22 cellular contexts compared by ENCODE assay signal in genomic region chr2:201699384-201699783, GRCh38. TPM values are rescaled to one million over a fixed set of nuclear protein-coding genes. Genes with fewer than 3 reads are reported as not detected.
A peak's percentile ranks its signal among the peaks of the same experiment; 100 is the strongest.
DNase-seq lines count a peak whose midpoint lies in the region; ATAC-seq and TF ChIP-seq lines count a peak whose summit lies in the region.
"Had no signal": no experiment of that assay in that cellular context is flagged by ENCODE, and none has a peak within 500 bp of the region (broad histone marks: within the 10 kb centered on the region; RNA-seq: fewer than 3 reads in every experiment).

No MANE protein-coding gene starts in this region.

- peaks cover 9% of the 10 kb centered on the region; the same call in 1 of the 2 replicates for H3K79me2 ChIP-seq in SK-N-SH (ENCODE audit: insufficient read depth)

- no peak overlapping the region for H3K27ac Mint-ChIP-seq in activated CD4-positive, alpha-beta T cell treated with anti-CD3 and anti-CD28 coated beads for 36 hours
- H3K27ac Mint-ChIP-seq: activated naive CD8-positive, alpha-beta T cell treated with anti-CD3 and anti-CD28 coated beads, Interleukin-2, amount 50 U/mL, for 24 hours; activated T-helper 1 cell treated with anti-CD3 and anti-CD28 coated beads, Interleukin-12 subunit alpha, Interleukin-12 subunit beta, Interleukin-2, Interleukin-4 antibody, amounts not matched to agents 30 ng/mL and 10 ng/mL and 1 ng/mL, durations not matched to agents 14 hours and 24 hours and 36 hours; T-helper 17 cell had no signal

- no peak for TF ChIP-seq RAD21 in SK-N-SH (IDR thresholded peaks at IDR 0.05; ENCODE audit: low read length)

- H3K4me2 ChIP-seq in SK-N-SH = peak overlapping the region; percentile 72

- intact Hi-C loops in vagina (cut with DNase I) = no loop called here
- intact Hi-C loops in activated CD4-positive, alpha-beta T cell treated with anti-CD3 and anti-CD28 coated beads for 36 hours (cut with DNase I, micrococcal nuclease) = no loop called here

- WGBS in SK-N-SH (ENCODE audit: low lambda C conversion rate) = 73% methylated on average over 1 of the region's 1 CpG

- no peaks in the 10 kb centered on the region for H3K9me2 ChIP-seq in SK-N-SH

- no peak for TF ChIP-seq POLR2A in vagina (IDR thresholded peaks at IDR 0.05)

- CTCF ChIA-PET in SK-N-SH (lab: Yijun Ruan, JAX) = interaction anchor here (1.5 kb wide), 1 partner anchor 479 kb away, joined by 5 read pairs; no protein-coding TSS in a partner anchor
- CTCF ChIA-PET in activated CD4-positive, alpha-beta T cell treated with anti-CD3 and anti-CD28 coated beads for 36 hours (lab: Charles Lee) = no interaction called here

- no peaks in the 10 kb centered on the region for H4K20me1 ChIP-seq in SK-N-SH (ENCODE audit: insufficient read depth)

- no peaks in the 10 kb centered on the region for H3K9me3 ChIP-seq in SK-N-SH
- no peaks in the 10 kb centered on the region for H3K9me3 ChIP-seq in WERI-Rb-1 (ENCODE audit: severe bottlenecking)
- no peaks in the 10 kb centered on the region for H3K9me3 ChIP-seq in vagina
- H3K9me3 ChIP-seq: sigmoid colon had no signal

- H3K4me1 Mint-ChIP-seq in activated CD4-positive, alpha-beta T cell treated with anti-CD3 and anti-CD28 coated beads for 36 hours = peaks cover 3% of the 10 kb centered on the region
- H3K4me1 Mint-ChIP-seq: immature natural killer cell had no signal

- TF ChIP-seq CTCF in SK-N-SH (IDR thresholded peaks at IDR 0.05) (no peak), WERI-Rb-1 (IDR thresholded peaks at IDR 0.05; ENCODE audit: low read depth, low read length) (no peak), vagina (IDR thresholded peaks at IDR 0.05) (no peak)

- H3K4me1 ChIP-seq in SK-N-SH (ENCODE audit: control insufficient read depth in 1 of 2, insufficient read depth in 2 of 2, low read depth in 1 of 2, low read length in 1 of 2) = peaks cover 21 to 61% of the 10 kb centered on the region in 2 experiments
- H3K4me1 ChIP-seq in vagina = peaks cover 24% of the 10 kb centered on the region
- H3K4me1 ChIP-seq: sigmoid colon had no signal

- H2AFZ ChIP-seq in SK-N-SH (ENCODE audit: low read depth) = no peak overlapping the region

- peaks cover 3% of the 10 kb centered on the region for H3K36me3 Mint-ChIP-seq in activated CD4-positive, alpha-beta T cell treated with anti-CD3 and anti-CD28 coated beads for 36 hours (ENCODE audit: low read depth)

- no peaks in the 10 kb centered on the region for H3K9me3 Mint-ChIP-seq in activated CD4-positive, alpha-beta T cell treated with anti-CD3 and anti-CD28 coated beads for 36 hours (ENCODE audit: low read depth)
- H3K9me3 Mint-ChIP-seq: activated naive CD8-positive, alpha-beta T cell treated with anti-CD3 and anti-CD28 coated beads, Interleukin-2, amount 50 U/mL, for 24 hours; activated T-helper 1 cell treated with anti-CD3 and anti-CD28 coated beads, Interleukin-12 subunit alpha, Interleukin-12 subunit beta, Interleukin-2, Interleukin-4 antibody, amounts not matched to agents 30 ng/mL and 10 ng/mL and 1 ng/mL, durations not matched to agents 14 hours and 24 hours and 36 hours; immature natural killer cell had no signal

- H3K9ac ChIP-seq in SK-N-SH = peak overlapping the region; percentile 66; the same call in 1 of the 2 replicates

- TF ChIP-seq EP300 in SK-N-SH (IDR thresholded peaks at IDR 0.05; ENCODE audit: borderline replicate concordance in 1 of 2, low read depth in 1 of 2, low read length in 1 of 2) = no peak

- H3K27me3 ChIP-seq in SK-N-SH (ENCODE audit: insufficient read depth) (no peaks in the 10 kb centered on the region), WERI-Rb-1 (ENCODE audit: insufficient read depth, low read depth, severe bottlenecking) (no peaks in the 10 kb centered on the region), vagina (no peaks in the 10 kb centered on the region)
- H3K27me3 ChIP-seq: cardiac muscle cell, sigmoid colon had no signal

- H3K36me3 ChIP-seq in SK-N-SH (replicated peaks in 1 of 2; ENCODE audit: control insufficient read depth in 1 of 2, insufficient read depth in 2 of 2, low read length in 1 of 2) = peaks cover 35 to 49% of the 10 kb centered on the region in 2 experiments
- H3K36me3 ChIP-seq in WERI-Rb-1 = peaks cover 15% of the 10 kb centered on the region
- H3K36me3 ChIP-seq in vagina = peaks cover 0 to 34% of the 10 kb centered on the region in 2 donors

- POLR2A ChIA-PET in SK-N-SH (lab: Yijun Ruan, JAX) = no interaction called here
- POLR2A ChIA-PET in activated CD4-positive, alpha-beta T cell treated with anti-CD3 and anti-CD28 coated beads for 36 hours (lab: Charles Lee) = no interaction called here

- H3K27ac ChIP-seq in SK-N-SH (ENCODE audit: low read depth in 2 of 2, low read length in 1 of 2) (peak overlapping the region; percentile 89 to 96), WERI-Rb-1 (peak overlapping the region; percentile 56), vagina (peak overlapping the region; percentile 65)
- H3K27ac ChIP-seq: 22Rv1, cardiac muscle cell had no signal

- no peaks in the 10 kb centered on the region for H3K27me3 Mint-ChIP-seq in activated CD4-positive, alpha-beta T cell treated with anti-CD3 and anti-CD28 coated beads for 36 hours
- H3K27me3 Mint-ChIP-seq: activated naive CD8-positive, alpha-beta T cell treated with anti-CD3 and anti-CD28 coated beads, Interleukin-2, amount 50 U/mL, for 24 hours; T-helper 17 cell had no signal

- H3F3A ChIP-seq in SK-N-SH (replicated peaks; ENCODE audit: insufficient read depth) = peaks cover 51% of the 10 kb centered on the region

- ATAC-seq in SK-N-SH treated with all-trans-retinoic acid at 6 μM for 48 hours (no peak), HG02798 (IDR thresholded peaks at IDR 0.05; ENCODE audit: poor library complexity, unreplicated experiment) (no peak)
- ATAC-seq in activated CD4-positive, alpha-beta T cell treated with anti-CD3 and anti-CD28 coated beads for 36 hours = no peak
- ATAC-seq: activated naive CD8-positive, alpha-beta T cell treated with anti-CD3 and anti-CD28 coated beads, Interleukin-2, amount 50 U/mL, for 24 hours; esophagus mucosa; T-helper 17 cell had no signal

- DNase-seq in SK-N-SH (no peak), WERI-Rb-1 (no peak), medulla oblongata (ENCODE audit: extremely low spot score) (peak; percentile 20), vagina (ENCODE audit: extremely low spot score in 2 of 2) (no peak), retina (no peak)
- no peak for DNase-seq in activated CD4-positive, alpha-beta T cell treated with anti-CD3 and anti-CD28 coated beads for 36 hours
- DNase-seq: activated CD4-positive, CD25-positive, alpha-beta regulatory T cell; activated naive CD8-positive, alpha-beta T cell treated with anti-CD3 and anti-CD28 coated beads, Interleukin-2, amount 50 U/mL, for 24 hours; immature natural killer cell; MV-4-11; NCI-H187 treated with DMSO at 0.1 percent for 48 hours; NCI-H446; sigmoid colon; stimulated activated CD4-positive, alpha-beta T cell treated with anti-CD3 and anti-CD28 coated beads, Interleukin-4, amount 100 ng/mL, for 1 hour; T-helper 17 cell had no signal

- H3K4me3 Mint-ChIP-seq in activated CD4-positive, alpha-beta T cell treated with anti-CD3 and anti-CD28 coated beads for 36 hours = no peak overlapping the region
- H3K4me3 Mint-ChIP-seq: activated naive CD8-positive, alpha-beta T cell treated with anti-CD3 and anti-CD28 coated beads, Interleukin-2, amount 50 U/mL, for 24 hours; activated T-helper 1 cell treated with anti-CD3 and anti-CD28 coated beads, Interleukin-12 subunit alpha, Interleukin-12 subunit beta, Interleukin-2, Interleukin-4 antibody, amounts not matched to agents 30 ng/mL and 10 ng/mL and 1 ng/mL, durations not matched to agents 14 hours and 24 hours and 36 hours; immature natural killer cell had no signal

- H3K4me3 ChIP-seq in SK-N-SH (ENCODE audit: low read depth in 2 of 2, low read length in 1 of 2) = no peak overlapping the region; a peak in 1 of 4 replicates
- H3K4me3 ChIP-seq in WERI-Rb-1 (ENCODE audit: low read depth, low read length) = no peak overlapping the region
- H3K4me3 ChIP-seq in vagina = no peak overlapping the region
- H3K4me3 ChIP-seq: cardiac muscle cell, sigmoid colon had no signal

TF ChIP-seq in SK-N-SH, 30 proteins besides CTCF, POLR2A, EP300 and RAD21 (continues in another document):
- no peak for TF ChIP-seq EZH2phosphoT487 (IDR thresholded peaks at IDR 0.05; ENCODE audit: borderline replicate concordance, low read depth)
- no peak for TF ChIP-seq JUND (IDR thresholded peaks at IDR 0.05)
- no peak for TF ChIP-seq ELF1 (IDR thresholded peaks at IDR 0.05)
- no peak for TF ChIP-seq TEAD4 (IDR thresholded peaks at IDR 0.05; ENCODE audit: borderline replicate concordance, insufficient read depth)
- TF ChIP-seq GABPA (IDR thresholded peaks at IDR 0.05; ENCODE audit: low read depth) = no peak
- TF ChIP-seq FOXJ3 (CRISPR knock-in tag; IDR thresholded peaks at IDR 0.05) = no peak
- TF ChIP-seq RXRA (IDR thresholded peaks at IDR 0.05; ENCODE audit: borderline replicate concordance, low read depth) = no peak

TF ChIP-seq in SK-N-SH treated with all-trans-retinoic acid at 6 μM for 48 hours, 23 proteins besides CTCF, POLR2A, EP300 and RAD21 (continues in another document):
- no peak for TF ChIP-seq CREB5 (CRISPR knock-in tag; IDR thresholded peaks at IDR 0.05; ENCODE audit: low read depth)

RNA-seq across cellular contexts. Expression of gene MPP4, which starts 0.9 kb away (rescaled TPM):
- polyA plus RNA-seq in SK-N-SH (2012; rRNA removed) = 24.4 and 40.7 TPM in 2 replicates
- polyA plus RNA-seq in SK-N-SH (2012; cell fraction: cytosol; rRNA removed) = 19.8 and 20.1 TPM in 2 replicates
- polyA plus RNA-seq in SK-N-SH (2012; cell fraction: nucleus; rRNA removed) = 70.0 and 114 TPM in 2 replicates
- 0.74 TPM for total RNA-seq in vagina
- total RNA-seq in activated CD4-positive, alpha-beta T cell treated with anti-CD3 and anti-CD28 coated beads for 36 hours = not detected
- total RNA-seq: activated CD8-positive, alpha-beta memory T cell treated with anti-CD3 and anti-CD28 coated beads for 36 hours; activated T-helper 1 cell treated with anti-CD3 and anti-CD28 coated beads, Interleukin-12 subunit alpha, Interleukin-12 subunit beta, Interleukin-2, Interleukin-4 antibody, amounts not matched to agents 30 ng/mL and 10 ng/mL and 1 ng/mL, durations not matched to agents 14 hours and 24 hours and 36 hours; esophagus mucosa had no signal
- polyA plus RNA-seq: immature natural killer cell had no signal

RNA-seq across cellular contexts. Expression of gene TMEM237, which starts 56.1 kb away (rescaled TPM):
- polyA plus RNA-seq in SK-N-SH (2012; rRNA removed) = 67.2 and 90.2 TPM in 2 replicates
- 96.5 and 103 TPM in 2 replicates for polyA plus RNA-seq in SK-N-SH (2012; cell fraction: cytosol; rRNA removed)
- 29.6 and 64.4 TPM in 2 replicates for polyA plus RNA-seq in SK-N-SH (2012; cell fraction: nucleus; rRNA removed)
- total RNA-seq in vagina = 29.5 TPM
- total RNA-seq in activated CD4-positive, alpha-beta T cell treated with anti-CD3 and anti-CD28 coated beads for 36 hours = 10 to 100 TPM; 11.5 to 12.5 TPM
